Comparison of ENCODE assay signal across 8 cellular contexts in genomic region chr11:69044111-69045013, GRCh38. TPM values are rescaled to one million over a fixed set of nuclear protein-coding genes. Genes with fewer than 3 reads are reported as not detected.
DNase-seq lines count a peak whose midpoint lies in the region; ATAC-seq and TF ChIP-seq lines count a peak whose summit lies in the region.

No MANE protein-coding gene starts in this region.

- no peaks in the 10 kb centered on the region for H3K36me3 Mint-ChIP-seq in endothelial cell (ENCODE audit: low read depth, unreplicated experiment)
- no peaks in the 10 kb centered on the region for H3K36me3 Mint-ChIP-seq in mesothelial cell of epicardium
- no peaks in the 10 kb centered on the region for H3K36me3 Mint-ChIP-seq in T-helper 17 cell (ENCODE audit: low read depth)

- peak; percentile 39 for DNase-seq in COR-L47 (lab: John Stamatoyannopoulos, UW)
- peak; percentile 80 for DNase-seq in HFF-Myc (ENCODE audit: extremely low read depth, low read depth)
- peak; percentile 26 for DNase-seq in RWPE1 (ENCODE audit: low spot score)
- DNase-seq in endothelial cell (ENCODE audit: low spot score), result peak; percentile 63
- peak in 1 of 2 experiments; percentile 64 for DNase-seq in mesothelial cell of epicardium (ENCODE audit: low spot score in 2 of 2, unreplicated experiment in 2 of 2)
- DNase-seq in T-helper 17 cell, result no peak
- DNase-seq in activated naive CD4-positive, alpha-beta T cell treated with Interleukin-2 at 50 U/mL for 16 hours, result no peak

- H3K27me3 Mint-ChIP-seq in endothelial cell (ENCODE audit: unreplicated experiment) (peaks cover 2% of the 10 kb centered on the region), mesothelial cell of epicardium (ENCODE audit: low read depth) (no peaks in the 10 kb centered on the region), T-helper 17 cell (peaks cover 5% of the 10 kb centered on the region)

- CTCF ChIA-PET in RWPE1 (lab: Yijun Ruan, JAX), result interaction anchor here (0.6 to 0.9 kb wide), 4 partner anchors 9 to 1507 kb away, joined by 3 to 5 read pairs (median 4); no protein-coding TSS in a partner anchor

- ATAC-seq in T-helper 17 cell (no peak), HG03135 (IDR thresholded peaks at IDR 0.05; ENCODE audit: unreplicated experiment) (no peak)

- POLR2A ChIA-PET in RWPE1 (lab: Yijun Ruan, JAX; ENCODE audit: low non-redundant PET), result no interaction called here

- no peak overlapping the region for H3K4me3 Mint-ChIP-seq in endothelial cell (ENCODE audit: unreplicated experiment)
- H3K4me3 Mint-ChIP-seq in mesothelial cell of epicardium, result no peak overlapping the region
- H3K4me3 Mint-ChIP-seq in T-helper 17 cell, result no peak overlapping the region

- H3K9me3 Mint-ChIP-seq in endothelial cell (ENCODE audit: unreplicated experiment), result no peaks in the 10 kb centered on the region
- H3K9me3 Mint-ChIP-seq in mesothelial cell of epicardium, result no peaks in the 10 kb centered on the region

- H3K4me3 ChIP-seq in HFF-Myc (replicated peaks; ENCODE audit: low read depth, low read length), result no peak overlapping the region

- TF ChIP-seq CTCF in HFF-Myc (IDR thresholded peaks at IDR 0.05; ENCODE audit: low read depth, low read length, missing control alignments) (peak; percentile 84), RWPE1 (conservative IDR thresholded peaks at IDR 0.05; ENCODE audit: low read depth) (no peak; the same call in 1 of the 2 replicates), endothelial cell (IDR thresholded peaks at IDR 0.05; ENCODE audit: unreplicated experiment) (no peak), mesothelial cell of epicardium (IDR thresholded peaks at IDR 0.05; ENCODE audit: unreplicated experiment) (no peak)

- H3K4me1 Mint-ChIP-seq in endothelial cell (ENCODE audit: unreplicated experiment) (peaks cover 5% of the 10 kb centered on the region), mesothelial cell of epicardium (peaks cover 14% of the 10 kb centered on the region), T-helper 17 cell (peaks cover 9% of the 10 kb centered on the region)

- H3K27ac Mint-ChIP-seq in endothelial cell (ENCODE audit: unreplicated experiment) (peak overlapping the region; percentile 49), mesothelial cell of epicardium (peak overlapping the region; percentile 93), T-helper 17 cell (no peak overlapping the region)

- no peak overlapping the region for H3K27ac ChIP-seq in RWPE1

- no peaks in the 10 kb centered on the region for H3K9me3 ChIP-seq in T-helper 17 cell (ENCODE audit: control insufficient read depth, low read length, poor library complexity, severe bottlenecking)

RNA-seq across cellular contexts. Expression of gene TPCN2, which starts 4.4 kb away (rescaled TPM):
- total RNA-seq in endothelial cell (ENCODE audit: unreplicated experiment), result 31.4 TPM
- total RNA-seq in mesothelial cell of epicardium, result 20.5 to 23.7 TPM (median 22.1 TPM) in 3 replicates
- total RNA-seq in T-helper 17 cell, result 10 to 100 TPM in 1 of 2 donors, 1 to 10 TPM in 1; 9.1 to 16.4 TPM

RNA-seq across cellular contexts. Expression of gene MRGPRF, which starts 31.3 kb away (rescaled TPM):
- total RNA-seq in endothelial cell (ENCODE audit: unreplicated experiment) (0.54 TPM), mesothelial cell of epicardium (2.3 to 4.0 TPM (median 3.4 TPM) in 3 replicates), T-helper 17 cell (not detected)

Comparison
In these comparisons a context has a peak if more than half of its experiments do, and no peak if none do; other contexts are left out.
1. DNase-seq: peak in COR-L47 (single experiment), HFF-Myc (single experiment), RWPE1 (single experiment) and endothelial cell (single experiment); none in T-helper 17 cell (0 of 3) and activated naive CD4-positive, alpha-beta T cell treated with Interleukin-2 at 50 U/mL for 16 hours (single experiment).